1 cellular context compared by ENCODE assay signal in genomic region chr16:15650019-15650697, GRCh38.
TF ChIP-seq lines count a peak whose summit lies in the region.

NDE1 (plus strand) TSS chr16:15650245; CDS start chr16:15664779, 14,534 bp downstream.

TF ChIP-seq in GM12878, 131 proteins besides CTCF, POLR2A, EP300 and RAD21 (continued from another document):
- no peak for TF ChIP-seq ATF3 (IDR thresholded peaks at IDR 0.05; ENCODE audit: borderline replicate concordance, extremely low read depth, low read depth, low read length)
- peak in 1 of 2 experiments; percentile 53; a peak in 2 of 4 replicates for TF ChIP-seq BHLHE40 (IDR thresholded peaks at IDR 0.05; ENCODE audit: borderline replicate concordance in 1 of 2, low read depth in 2 of 2, low read length in 1 of 2)
- no peak for TF ChIP-seq ATF2 (IDR thresholded peaks at IDR 0.05; ENCODE audit: low read length)
- TF ChIP-seq IRF4 (IDR thresholded peaks at IDR 0.05; ENCODE audit: low read depth, low read length): no peak
- no peak for TF ChIP-seq FOXK2 (IDR thresholded peaks at IDR 0.05)
- TF ChIP-seq BCL11A (IDR thresholded peaks at IDR 0.05; ENCODE audit: low read depth, low read length): no peak
- TF ChIP-seq BRCA1 (IDR thresholded peaks at IDR 0.05; ENCODE audit: low read depth, low read length): no peak
- no peak; the same call in 1 of the 2 replicates for TF ChIP-seq PML (IDR thresholded peaks at IDR 0.05; ENCODE audit: low read length)
- TF ChIP-seq POU2F2 (IDR thresholded peaks at IDR 0.05; ENCODE audit: borderline replicate concordance, low read depth, low read length): no peak
- TF ChIP-seq ATF7 (IDR thresholded peaks at IDR 0.05; ENCODE audit: low read depth): no peak
- TF ChIP-seq IKZF1 (conservative IDR thresholded peaks at IDR 0.05): peak; percentile 68
- no peak for TF ChIP-seq ZNF217 (IDR thresholded peaks at IDR 0.05)
- no peak for TF ChIP-seq CHD1 (IDR thresholded peaks at IDR 0.05; ENCODE audit: low read depth, low read length)
- no peak for TF ChIP-seq KAT2A (conservative IDR thresholded peaks at IDR 0.05; ENCODE audit: control insufficient read depth, low read depth, low read length)
- no peak for TF ChIP-seq ZNF384 (IDR thresholded peaks at IDR 0.05; ENCODE audit: borderline replicate concordance, low read depth, low read length)
- TF ChIP-seq ESRRA (IDR thresholded peaks at IDR 0.05; ENCODE audit: low read length): no peak
- TF ChIP-seq SRF (IDR thresholded peaks at IDR 0.05; ENCODE audit: low read depth in 2 of 2, low read length in 2 of 2): no peak
- no peak for TF ChIP-seq SMC3 (IDR thresholded peaks at IDR 0.05; ENCODE audit: borderline replicate concordance, low read length)
- TF ChIP-seq ELK1 (IDR thresholded peaks at IDR 0.05; ENCODE audit: low read depth, low read length): no peak
- TF ChIP-seq REST (IDR thresholded peaks at IDR 0.05; ENCODE audit: low read depth, low read length): no peak
- TF ChIP-seq IKZF2 (IDR thresholded peaks at IDR 0.05): peak in 1 of 2 experiments; percentile 55; a peak in 1 of 4 replicates
- no peak for TF ChIP-seq BMI1 (IDR thresholded peaks at IDR 0.05; ENCODE audit: borderline replicate concordance)
- TF ChIP-seq NFXL1 (IDR thresholded peaks at IDR 0.05; ENCODE audit: borderline replicate concordance): no peak
- 0 out of 2 replicates have a peak, but pooled peaks have one; percentile 28 for TF ChIP-seq ZNF24 (IDR thresholded peaks at IDR 0.05)
- no peak for TF ChIP-seq ZNF274 (IDR thresholded peaks at IDR 0.05; ENCODE audit: insufficient read depth, insufficient read length)
- no peak for TF ChIP-seq CUX1 (IDR thresholded peaks at IDR 0.05; ENCODE audit: insufficient replicate concordance, low read depth, low read length)
- no peak for TF ChIP-seq E4F1 (IDR thresholded peaks at IDR 0.05; ENCODE audit: borderline replicate concordance, partially characterized antibody)
- no peak for TF ChIP-seq ZBTB40 (IDR thresholded peaks at IDR 0.05; ENCODE audit: borderline replicate concordance)
- no peak for TF ChIP-seq MTA2 (IDR thresholded peaks at IDR 0.05; ENCODE audit: low read depth)
- TF ChIP-seq RBBP5 (conservative IDR thresholded peaks at IDR 0.05): no peak
- no peak for TF ChIP-seq HSF1 (IDR thresholded peaks at IDR 0.05; ENCODE audit: low read depth, low read length)
- no peak for TF ChIP-seq NRF1 (conservative IDR thresholded peaks at IDR 0.05; ENCODE audit: low read depth, low read length)
- TF ChIP-seq MEF2B (IDR thresholded peaks at IDR 0.05; ENCODE audit: partially characterized antibody, poor library complexity, severe bottlenecking): no peak
- TF ChIP-seq BACH1 (IDR thresholded peaks at IDR 0.05; ENCODE audit: borderline replicate concordance): no peak
- TF ChIP-seq SIX5 (IDR thresholded peaks at IDR 0.05; ENCODE audit: low read depth, low read length, severe bottlenecking): no peak
- no peak for TF ChIP-seq CHD4 (IDR thresholded peaks at IDR 0.05)
- no peak for TF ChIP-seq SREBF2 (IDR thresholded peaks at IDR 0.05; ENCODE audit: low read length)
- no peak for TF ChIP-seq ZNF622 (IDR thresholded peaks at IDR 0.05)
- TF ChIP-seq CBFB (IDR thresholded peaks at IDR 0.05; ENCODE audit: low read depth): 0 out of 2 replicates have a peak, but pooled peaks have one; percentile 29
- no peak for TF ChIP-seq SMAD1 (IDR thresholded peaks at IDR 0.05; ENCODE audit: low read depth, partially characterized antibody)
- TF ChIP-seq MYC (IDR thresholded peaks at IDR 0.05; ENCODE audit: insufficient read depth, insufficient read length, insufficient replicate concordance, low read length, severe bottlenecking): no peak
- TF ChIP-seq SMAD5 (IDR thresholded peaks at IDR 0.05; ENCODE audit: low read depth): no peak
- TF ChIP-seq CHD2 (IDR thresholded peaks at IDR 0.05; ENCODE audit: borderline replicate concordance, low read depth, low read length): peak; percentile 67
- TF ChIP-seq WRNIP1 (IDR thresholded peaks at IDR 0.05; ENCODE audit: borderline replicate concordance, low read depth, low read length): no peak
- no peak for TF ChIP-seq SMARCA5 (IDR thresholded peaks at IDR 0.05)
- no peak for TF ChIP-seq NFIC (IDR thresholded peaks at IDR 0.05; ENCODE audit: low read depth, low read length)
